Comparison of ENCODE assay signal across 1 cellular context in the genomic region with DNA sequence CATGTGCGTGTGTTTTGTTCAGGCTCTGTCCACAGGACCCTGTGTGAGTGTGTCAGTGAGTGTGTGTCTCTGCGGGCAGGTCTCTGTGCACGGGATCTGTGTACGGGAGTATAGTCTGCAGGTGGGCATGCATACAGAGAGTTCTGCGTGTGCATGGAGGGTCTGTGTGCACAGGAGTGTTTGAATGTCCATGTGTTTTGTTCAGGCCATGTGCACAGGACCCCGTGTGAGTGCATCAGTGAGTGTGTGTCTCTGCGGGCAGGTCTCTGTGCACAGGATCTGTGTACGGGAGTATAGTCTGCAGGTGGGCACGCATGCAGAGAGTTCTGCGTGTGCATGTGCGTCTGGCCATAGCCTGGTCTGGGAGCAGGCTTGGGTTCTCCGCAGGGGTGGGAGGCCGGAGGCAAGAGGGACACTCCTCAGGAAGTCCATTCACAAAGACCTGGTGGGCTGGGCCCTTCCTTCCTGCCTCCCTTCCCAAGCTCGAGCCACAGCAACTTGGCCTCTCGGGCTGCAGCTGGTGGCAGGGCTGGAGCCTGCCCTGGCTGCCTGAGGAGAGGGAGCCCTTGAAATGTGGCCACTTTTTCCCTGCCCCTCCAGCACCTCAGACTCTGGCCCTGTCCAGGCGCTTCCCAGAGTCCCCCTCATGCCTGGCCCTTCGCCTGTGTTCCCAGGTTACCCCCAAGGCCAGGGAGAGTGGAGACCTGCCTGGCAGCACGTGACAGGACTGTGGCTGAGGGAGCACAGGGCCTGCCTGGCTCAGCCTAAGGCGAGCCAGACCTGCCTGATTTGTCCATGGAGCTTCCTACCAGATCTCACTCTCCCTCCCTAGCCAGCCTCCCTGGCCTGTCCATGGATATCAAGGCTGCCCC.
TF ChIP-seq lines count a peak whose summit lies in the region.

No MANE protein-coding gene starts in this region.

TF ChIP-seq in HCT116, 20 proteins besides CTCF, POLR2A, EP300 and RAD21:
- TF ChIP-seq YY1 (IDR thresholded peaks at IDR 0.05; ENCODE audit: extremely low read depth, insufficient replicate concordance, low read depth, low read length) (no peak), ZNF274 (IDR thresholded peaks at IDR 0.05; ENCODE audit: low read depth, low read length) (no peak), TCF7L2 (IDR thresholded peaks at IDR 0.05; ENCODE audit: borderline replicate concordance, extremely low read depth, insufficient read depth, insufficient read length) (no peak), SRF (IDR thresholded peaks at IDR 0.05; ENCODE audit: low read depth) (no peak)
